In the genomic region with DNA sequence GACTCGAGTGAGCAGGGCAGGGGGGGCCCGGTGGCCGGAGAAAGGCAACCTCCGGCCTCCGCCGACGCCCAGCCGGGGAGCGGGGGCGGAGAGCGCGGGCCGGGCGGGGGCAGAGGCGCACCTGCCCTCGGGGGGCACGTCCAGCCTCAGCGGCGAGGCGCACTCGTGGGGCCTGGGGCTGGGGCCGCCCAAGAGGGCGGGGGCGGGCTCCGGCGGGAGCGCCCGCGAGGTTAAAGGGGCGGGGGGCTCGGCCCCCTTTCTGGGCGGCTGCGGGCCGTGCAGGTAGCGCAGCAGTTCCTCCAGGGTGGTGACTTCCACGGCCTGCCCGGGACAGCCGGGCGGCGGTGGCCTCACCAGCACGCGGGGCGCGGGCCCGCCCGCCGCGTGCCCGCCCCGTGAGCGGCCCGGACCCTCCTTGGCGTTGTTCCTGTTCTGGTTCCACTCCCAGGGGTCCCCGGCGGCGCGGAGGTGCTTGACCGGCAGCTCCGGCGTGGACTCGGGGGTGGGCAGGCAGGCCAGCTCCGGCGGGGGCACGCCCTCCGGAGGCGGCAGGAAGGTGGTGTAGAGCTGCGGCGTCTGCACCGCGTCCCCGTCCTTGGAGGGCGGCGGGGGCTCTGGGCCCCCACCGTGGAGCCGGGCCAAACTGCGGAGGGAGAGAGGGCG, we compare ENCODE assay signal across 1 cellular context.
TF ChIP-seq lines count a peak whose summit lies in the region.

No MANE protein-coding gene starts in this region.

TF ChIP-seq in K562, 482 proteins besides CTCF, POLR2A, EP300 and RAD21:
- TF ChIP-seq, protein P1, sequence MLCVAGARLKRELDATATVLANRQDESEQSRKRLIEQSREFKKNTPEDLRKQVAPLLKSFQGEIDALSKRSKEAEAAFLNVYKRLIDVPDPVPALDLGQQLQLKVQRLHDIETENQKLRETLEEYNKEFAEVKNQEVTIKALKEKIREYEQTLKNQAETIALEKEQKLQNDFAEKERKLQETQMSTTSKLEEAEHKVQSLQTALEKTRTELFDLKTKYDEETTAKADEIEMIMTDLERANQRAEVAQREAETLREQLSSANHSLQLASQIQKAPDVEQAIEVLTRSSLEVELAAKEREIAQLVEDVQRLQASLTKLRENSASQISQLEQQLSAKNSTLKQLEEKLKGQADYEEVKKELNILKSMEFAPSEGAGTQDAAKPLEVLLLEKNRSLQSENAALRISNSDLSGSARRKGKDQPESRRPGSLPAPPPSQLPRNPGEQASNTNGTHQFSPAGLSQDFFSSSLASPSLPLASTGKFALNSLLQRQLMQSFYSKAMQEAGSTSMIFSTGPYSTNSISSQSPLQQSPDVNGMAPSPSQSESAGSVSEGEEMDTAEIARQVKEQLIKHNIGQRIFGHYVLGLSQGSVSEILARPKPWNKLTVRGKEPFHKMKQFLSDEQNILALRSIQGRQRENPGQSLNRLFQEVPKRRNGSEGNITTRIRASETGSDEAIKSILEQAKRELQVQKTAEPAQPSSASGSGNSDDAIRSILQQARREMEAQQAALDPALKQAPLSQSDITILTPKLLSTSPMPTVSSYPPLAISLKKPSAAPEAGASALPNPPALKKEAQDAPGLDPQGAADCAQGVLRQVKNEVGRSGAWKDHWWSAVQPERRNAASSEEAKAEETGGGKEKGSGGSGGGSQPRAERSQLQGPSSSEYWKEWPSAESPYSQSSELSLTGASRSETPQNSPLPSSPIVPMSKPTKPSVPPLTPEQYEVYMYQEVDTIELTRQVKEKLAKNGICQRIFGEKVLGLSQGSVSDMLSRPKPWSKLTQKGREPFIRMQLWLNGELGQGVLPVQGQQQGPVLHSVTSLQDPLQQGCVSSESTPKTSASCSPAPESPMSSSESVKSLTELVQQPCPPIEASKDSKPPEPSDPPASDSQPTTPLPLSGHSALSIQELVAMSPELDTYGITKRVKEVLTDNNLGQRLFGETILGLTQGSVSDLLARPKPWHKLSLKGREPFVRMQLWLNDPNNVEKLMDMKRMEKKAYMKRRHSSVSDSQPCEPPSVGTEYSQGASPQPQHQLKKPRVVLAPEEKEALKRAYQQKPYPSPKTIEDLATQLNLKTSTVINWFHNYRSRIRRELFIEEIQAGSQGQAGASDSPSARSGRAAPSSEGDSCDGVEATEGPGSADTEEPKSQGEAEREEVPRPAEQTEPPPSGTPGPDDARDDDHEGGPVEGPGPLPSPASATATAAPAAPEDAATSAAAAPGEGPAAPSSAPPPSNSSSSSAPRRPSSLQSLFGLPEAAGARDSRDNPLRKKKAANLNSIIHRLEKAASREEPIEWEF (CRISPR knock-in tag; IDR thresholded peaks at IDR 0.05): no peak
- TF ChIP-seq ZBTB7A (IDR thresholded peaks at IDR 0.05; ENCODE audit: borderline replicate concordance, control insufficient read depth, low read depth, low read length): peak; percentile 37; the same call in 1 of the 2 replicates
